In the genomic region with DNA sequence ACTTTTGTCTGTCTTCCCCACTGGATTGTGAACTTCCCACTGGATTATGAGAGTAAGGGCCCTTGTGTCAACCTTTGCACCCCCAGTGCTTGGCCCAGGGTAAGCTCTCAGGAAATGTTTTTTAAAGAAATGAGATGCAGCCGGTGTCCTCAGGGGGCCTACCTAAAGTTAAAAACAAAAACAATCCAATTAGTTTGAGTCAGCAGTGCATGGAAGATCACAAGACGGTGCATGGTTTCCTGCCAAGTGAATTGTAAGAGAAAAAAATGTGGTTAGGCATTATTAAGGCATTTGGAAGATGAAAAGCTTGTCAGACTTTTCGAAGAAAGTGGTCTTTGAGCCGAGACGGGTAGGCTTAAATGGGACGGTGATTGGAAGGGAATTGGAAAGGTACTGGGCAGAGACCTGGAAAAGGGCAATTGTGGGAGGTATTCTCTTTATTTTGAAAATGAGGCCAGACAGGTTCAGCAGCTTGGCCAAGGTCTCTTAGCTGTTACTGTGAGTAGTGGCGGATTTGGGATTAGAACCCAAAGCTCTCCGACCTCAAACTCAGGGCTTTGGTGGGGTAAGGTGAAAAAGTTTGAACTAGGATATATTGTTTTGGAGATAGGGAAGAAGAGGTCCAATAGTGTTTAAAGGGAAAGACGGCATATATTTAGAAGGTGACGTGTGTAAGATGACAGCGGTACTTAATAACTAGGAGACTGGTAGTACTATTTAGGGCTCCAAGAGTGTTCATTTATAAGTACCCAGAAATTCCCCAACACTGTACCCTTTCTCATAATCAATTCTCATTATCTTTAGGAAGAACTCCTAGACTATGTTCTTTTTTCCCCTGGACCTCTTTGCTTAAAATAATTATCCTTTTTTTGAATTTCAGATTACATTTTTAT, we compare ENCODE assay signal across 1 cellular context.
TF ChIP-seq lines count a peak whose summit lies in the region.

No MANE protein-coding gene starts in this region.

TF ChIP-seq in SK-N-SH, 30 proteins besides CTCF, POLR2A, EP300 and RAD21 (continued from another document):
- TF ChIP-seq REST (IDR thresholded peaks at IDR 0.05; ENCODE audit: low read depth, low read length) (no peak), TCF12 (IDR thresholded peaks at IDR 0.05) (peak; percentile 81), PBX3 (IDR thresholded peaks at IDR 0.05) (peak; percentile 69), MEF2A (IDR thresholded peaks at IDR 0.05; ENCODE audit: borderline replicate concordance, low read depth) (no peak), RXRA (IDR thresholded peaks at IDR 0.05; ENCODE audit: borderline replicate concordance, low read depth) (peak; percentile 53; the same call in 1 of the 2 replicates), JUND (IDR thresholded peaks at IDR 0.05) (peak; percentile 52), ELF1 (IDR thresholded peaks at IDR 0.05) (no peak), SMC3 (IDR thresholded peaks at IDR 0.05; ENCODE audit: low read depth, low read length) (no peak), NRF1 (IDR thresholded peaks at IDR 0.05; ENCODE audit: low read depth, low read length) (no peak)
